Comparison of ENCODE assay signal across 8 cellular contexts in the genomic region with DNA sequence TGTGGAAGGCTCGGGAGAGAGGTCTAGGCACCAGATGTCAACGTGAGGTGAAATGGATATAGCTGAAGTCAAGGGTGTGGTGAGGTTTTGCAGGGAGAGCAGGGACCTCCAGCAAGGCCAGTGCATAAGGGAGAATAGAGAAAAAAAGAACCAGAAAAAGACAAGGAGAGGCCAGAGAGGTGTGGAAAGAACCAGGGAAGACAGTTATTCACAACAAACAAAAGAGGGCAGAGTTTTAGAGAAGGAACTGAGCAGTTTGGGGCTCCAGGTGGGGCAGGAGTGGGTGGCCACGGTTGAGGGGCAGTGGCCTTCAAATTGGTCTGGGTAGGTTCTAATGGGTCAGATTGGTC. TPM values are rescaled to one million over a fixed set of nuclear protein-coding genes. Genes with fewer than 3 reads are reported as not detected.
DNase-seq lines count a peak whose midpoint lies in the region; ATAC-seq, FAIRE-seq and TF ChIP-seq lines count a peak whose summit lies in the region.

No MANE protein-coding gene starts in this region.

- H3K23ac ChIP-seq in H1 (ENCODE audit: insufficient read length), result no peak overlapping the region

- no peaks in the 10 kb centered on the region for H3K79me1 ChIP-seq in H1 (ENCODE audit: low read depth, low read length)

- H3F3A ChIP-seq in OCI-LY1 (ENCODE audit: insufficient read depth, low read length), result no peaks in the 10 kb centered on the region

- peak overlapping the region; percentile 92 for H2AK5ac ChIP-seq in H1 (ENCODE audit: low read depth, low read length)

- H3K4me2 ChIP-seq in OCI-LY1 (ENCODE audit: low read length), result peak overlapping the region; percentile 75
- peak overlapping the region; percentile 79 to 88 for H3K4me2 ChIP-seq in H1 (ENCODE audit: insufficient read depth in 1 of 2, low read depth in 2 of 2, low read length in 2 of 2)
- peak overlapping the region; percentile 98 for H3K4me2 ChIP-seq in osteoblast (ENCODE audit: insufficient read depth, low read length)

- no peaks in the 10 kb centered on the region for H3K27me3 Mint-ChIP-seq in Caco-2 (ENCODE audit: insufficient read depth, unreplicated experiment)

- H2BK5ac ChIP-seq in H1 (ENCODE audit: low read depth, low read length), result peak overlapping the region; percentile 96

- peaks cover 25% of the 10 kb centered on the region for H3K36me3 Mint-ChIP-seq in Caco-2 (ENCODE audit: insufficient read depth, unreplicated experiment)

- peak overlapping the region; percentile 93 for H3K4ac ChIP-seq in H1 (replicated peaks; ENCODE audit: insufficient read length, low read depth, low read length)

- intact Hi-C loops in Caco-2 (cut with micrococcal nuclease; ENCODE audit: unreplicated experiment), result loop anchor here (1.0 to 2.0 kb wide), 3 partner anchors 8 to 45 kb away; a partner anchor contains a TSS

- no peak for DNase-seq in Caco-2
- no peak for DNase-seq in H1 (ENCODE audit: low read depth in 1 of 2, low spot score in 2 of 2)
- no peak for DNase-seq in osteoblast (ENCODE audit: insufficient read length, low spot score, missing footprints)
- no peak for DNase-seq in ecto neural progenitor cell (ENCODE audit: low spot score)
- DNase-seq in nucleus accumbens (lab: John Stamatoyannopoulos, UW), result no peak
- DNase-seq in GM19239 (ENCODE audit: insufficient read length, low spot score), result no peak

- H3K4me1 ChIP-seq in Caco-2, result peaks cover 11% of the 10 kb centered on the region
- peaks cover 18% of the 10 kb centered on the region for H3K4me1 ChIP-seq in OCI-LY1 (ENCODE audit: insufficient read depth, low read length, severe bottlenecking)
- H3K4me1 ChIP-seq in H1 (replicated peaks in 1 of 4; ENCODE audit: control insufficient read depth in 3 of 4, insufficient read depth in 4 of 4, low read length in 3 of 4), result peaks cover 8 to 26% (median 16%) of the 10 kb centered on the region in 4 experiments
- H3K4me1 ChIP-seq in osteoblast (ENCODE audit: insufficient read depth, low read length), result peaks cover 27% of the 10 kb centered on the region

- peak overlapping the region; percentile 94 for H4K91ac ChIP-seq in H1 (replicated peaks; ENCODE audit: insufficient read length, low read length)

- peak overlapping the region; percentile 79 for H3K27ac Mint-ChIP-seq in Caco-2 (ENCODE audit: unreplicated experiment)

- H3K4me3 Mint-ChIP-seq in Caco-2 (ENCODE audit: unreplicated experiment), result peak overlapping the region; percentile 76

- FAIRE-seq in H1 (lab: Jason Lieb, UNC) (no peak), GM19239 (lab: Jason Lieb, UNC) (no peak)

- peak overlapping the region; percentile 99 for H2BK15ac ChIP-seq in H1 (ENCODE audit: low read length)

- H3K27me3 ChIP-seq in Caco-2 (replicated peaks; ENCODE audit: control insufficient read depth, insufficient read depth, low read length), result no peaks in the 10 kb centered on the region
- H3K27me3 ChIP-seq in OCI-LY1 (ENCODE audit: insufficient read depth, low read length), result no peaks in the 10 kb centered on the region
- no peaks in the 10 kb centered on the region for H3K27me3 ChIP-seq in H1 (replicated peaks in 1 of 4; ENCODE audit: control insufficient read depth in 3 of 4, extremely low read depth in 1 of 4, insufficient read depth in 3 of 4, low read length in 3 of 4)
- no peaks in the 10 kb centered on the region for H3K27me3 ChIP-seq in osteoblast (ENCODE audit: insufficient read depth, low read length)

- no peak overlapping the region for H3K27ac ChIP-seq in OCI-LY1 (ENCODE audit: low read depth, low read length, poor library complexity, severe bottlenecking)
- peak overlapping the region; percentile 99 for H3K27ac ChIP-seq in H1 (ENCODE audit: low read depth, low read length)
- peak overlapping the region; percentile 100 for H3K27ac ChIP-seq in osteoblast (ENCODE audit: low read depth, low read length)

- H4K8ac ChIP-seq in H1 (ENCODE audit: extremely low read depth, insufficient read depth, low read length), result peak overlapping the region; percentile 90

- H3K9ac ChIP-seq in OCI-LY1 (ENCODE audit: low read length), result peak overlapping the region; percentile 64; the same call in 1 of the 2 replicates
- H3K9ac ChIP-seq in H1 (replicated peaks in 1 of 4; ENCODE audit: extremely low read depth in 1 of 4, low read depth in 3 of 4, low read length in 3 of 4), result peak overlapping the region in 2 of 4 experiments; percentile 96; a peak in 5 of 7 replicates

- ATAC-seq in HG03442 (IDR thresholded peaks at IDR 0.05; ENCODE audit: unreplicated experiment), result no peak

- TF ChIP-seq POLR2A in H1 (IDR thresholded peaks at IDR 0.05; ENCODE audit: control extremely low read depth in 1 of 2, low read depth in 2 of 2, low read length in 2 of 2), result no peak

- no peak for TF ChIP-seq CTCF in Caco-2 (IDR thresholded peaks at IDR 0.05; ENCODE audit: insufficient read depth in 1 of 2, low read depth in 1 of 2, low read length in 1 of 2, severe bottlenecking in 1 of 2, unreplicated experiment in 1 of 2)
- peak; percentile 24; the same call in 1 of the 2 replicates for TF ChIP-seq CTCF in OCI-LY1 (IDR thresholded peaks at IDR 0.05; ENCODE audit: low read length)
- TF ChIP-seq CTCF in H1 (IDR thresholded peaks at IDR 0.05; ENCODE audit: control extremely low read depth in 1 of 3, insufficient read depth in 1 of 3, low read depth in 1 of 3, low read length in 3 of 3), result no peak
- TF ChIP-seq CTCF in osteoblast (IDR thresholded peaks at IDR 0.05; ENCODE audit: extremely low read depth, low read depth, low read length), result no peak

- WGBS in H1 (ENCODE audit: extremely low coverage in 1 of 2, insufficient coverage in 1 of 2, insufficient read length in 1 of 2, insufficient replicate concordance in 2 of 2, low coverage in 1 of 2, low lambda C conversion rate in 2 of 2, missing lambda C conversion rate in 1 of 2), 2 experiments, result 46% methylated on average over 3 of the region's 3 CpGs; no CpG with 5 or more reads in 1 of the 2 experiments

- BruUV-seq in Caco-2 (replicated peaks; lab: Mats Ljungman, UMichigan), result no TSS peak

- peak overlapping the region; percentile 93 for H2BK12ac ChIP-seq in H1 (ENCODE audit: low read depth, low read length)

- CTCF ChIA-PET in Caco-2 (lab: Charles Lee), result interaction anchor here (0.6 to 3.3 kb wide), 19 partner anchors 8 to 1865 kb away, joined by 3 to 32 read pairs (median 5); a partner anchor contains a TSS
- CTCF ChIA-PET in H1 (lab: Charles Lee; ENCODE audit: partially characterized antibody), result interaction anchor here (0.5 to 7.3 kb wide), 27 partner anchors 10 to 206 kb away, joined by 3 to 142 read pairs (median 4); a partner anchor contains a TSS

- POLR2A ChIA-PET in Caco-2 (lab: Charles Lee) (interaction anchor here (0.6 to 3.6 kb wide), 7 partner anchors 8 to 146 kb away, joined by 3 to 32 read pairs (median 9); a partner anchor contains a TSS), H1 (lab: Charles Lee; ENCODE audit: partially characterized antibody) (interaction anchor here (0.7 to 5.0 kb wide), 19 partner anchors 8 to 223 kb away, joined by 3 to 47 read pairs (median 5); a partner anchor contains a TSS)

- peak overlapping the region; percentile 76 for H2BK20ac ChIP-seq in H1 (ENCODE audit: low read length)

- peaks cover 12% of the 10 kb centered on the region for H3K4me1 Mint-ChIP-seq in Caco-2 (ENCODE audit: low read depth, unreplicated experiment)

- H2BK120ac ChIP-seq in H1 (replicated peaks; ENCODE audit: low read depth, low read length), result peak overlapping the region; percentile 8

- peak overlapping the region; percentile 93 for H3K56ac ChIP-seq in H1 (replicated peaks; ENCODE audit: insufficient read length, low read depth, low read length)

- H3K9me3 ChIP-seq in Caco-2, result no peaks in the 10 kb centered on the region
- no peaks in the 10 kb centered on the region for H3K9me3 ChIP-seq in OCI-LY1 (ENCODE audit: low read length)
- H3K9me3 ChIP-seq in H1 (ENCODE audit: insufficient read depth in 2 of 2, low read depth in 1 of 2, low read length in 1 of 2), result no peaks in the 10 kb centered on the region
- no peaks in the 10 kb centered on the region for H3K9me3 ChIP-seq in osteoblast (ENCODE audit: low read depth, low read length)

- no peak for TF ChIP-seq EP300 in H1 (IDR thresholded peaks at IDR 0.05; ENCODE audit: borderline replicate concordance in 1 of 2, low read depth in 2 of 2, low read length in 2 of 2)

- H2AFZ ChIP-seq in OCI-LY1 (ENCODE audit: low read length) (no peak overlapping the region), H1 (ENCODE audit: low read length) (no peak overlapping the region), osteoblast (ENCODE audit: low read length) (peak overlapping the region; percentile 72)

- TF ChIP-seq RAD21 in H1 (IDR thresholded peaks at IDR 0.05 in 1 of 2, conservative IDR thresholded peaks at IDR 0.05 in 1 of 2; ENCODE audit: low read depth in 2 of 2, low read length in 2 of 2), result no peak

- H3K4me3 ChIP-seq in Caco-2 (ENCODE audit: low read depth, low read length) (peak overlapping the region; percentile 79), OCI-LY1 (ENCODE audit: low read depth, low read length, poor library complexity, severe bottlenecking) (peak overlapping the region; percentile 72), H1 (ENCODE audit: extremely low read depth in 1 of 4, insufficient read depth in 2 of 4, low read depth in 3 of 4, low read length in 4 of 4) (peak overlapping the region; percentile 52 to 70 (median 62)), osteoblast (ENCODE audit: insufficient read depth, low read length) (peak overlapping the region; percentile 85)

- H3K9me2 ChIP-seq in OCI-LY1 (ENCODE audit: low read depth, low read length), result no peaks in the 10 kb centered on the region

- no peaks in the 10 kb centered on the region for H4K20me1 ChIP-seq in OCI-LY1 (ENCODE audit: insufficient read depth, low read length)
- no peaks in the 10 kb centered on the region for H4K20me1 ChIP-seq in H1 (replicated peaks in 1 of 2; ENCODE audit: control insufficient read depth in 1 of 2, insufficient read depth in 2 of 2, low read length in 2 of 2)
- H4K20me1 ChIP-seq in osteoblast (ENCODE audit: insufficient read depth, low read length), result no peaks in the 10 kb centered on the region

- H3K36me3 ChIP-seq in Caco-2 (ENCODE audit: control insufficient read depth, insufficient read depth, low read length) (no peaks in the 10 kb centered on the region), OCI-LY1 (ENCODE audit: insufficient read depth, low read length) (no peaks in the 10 kb centered on the region; the same call in 1 of the 2 replicates), H1 (ENCODE audit: control insufficient read depth in 2 of 4, insufficient read depth in 4 of 4, low read length in 3 of 4) (no peaks in the 10 kb centered on the region), osteoblast (ENCODE audit: insufficient read depth, low read length) (no peaks in the 10 kb centered on the region)

- peaks cover 4% of the 10 kb centered on the region for H3K23me2 ChIP-seq in H1 (ENCODE audit: low read depth, low read length)

- H3K9me3 Mint-ChIP-seq in Caco-2 (ENCODE audit: unreplicated experiment), result no peaks in the 10 kb centered on the region

- H4K5ac ChIP-seq in H1 (ENCODE audit: insufficient read length, low read depth, low read length), result peak overlapping the region; percentile 84

- peak overlapping the region; percentile 100 for H3K18ac ChIP-seq in H1 (ENCODE audit: extremely low read depth, low read length)

- H3K14ac ChIP-seq in H1 (ENCODE audit: insufficient read length), result no peak overlapping the region

- H3K79me2 ChIP-seq in OCI-LY1 (ENCODE audit: insufficient read depth, low read length), result no peaks in the 10 kb centered on the region
- no peaks in the 10 kb centered on the region for H3K79me2 ChIP-seq in H1 (ENCODE audit: control insufficient read depth in 1 of 2, insufficient read depth in 2 of 2, low read length in 2 of 2)
- H3K79me2 ChIP-seq in osteoblast (ENCODE audit: insufficient read depth, low read length), result no peaks in the 10 kb centered on the region

RNA-seq across cellular contexts. Expression of a gene that starts 11.6 kb away (rescaled TPM):
- total RNA-seq in Caco-2 (2022) (35.8 and 37.2 TPM in 2 replicates), osteoblast (19.7 and 45.2 TPM in 2 replicates)
- 126 and 135 TPM in 2 replicates for total RNA-seq in H1 (2021; fragmentation: NEBNext Ultra II Directional; extraction: Animal tissue kit (Norgen Biotek cat#: 25700))
- polyA plus RNA-seq in H1 (2011; rRNA removed), result 135 and 168 TPM in 2 replicates
- 159 TPM for polyA plus RNA-seq in H1 (2011; cell fraction: cytosol; rRNA removed)
- polyA plus RNA-seq in H1 (2011; cell fraction: nucleus; rRNA removed), result 86.7 TPM
- 137 to 177 TPM (median 167 TPM) in 4 replicates for polyA plus RNA-seq in H1 (2012, experiment 1 of 2)
- polyA plus RNA-seq in H1 (2012, experiment 2 of 2), result 169 TPM
- polyA plus RNA-seq in H1 (2013, experiment 1 of 2), result 90.2 TPM
- polyA plus RNA-seq in H1 (2013, experiment 2 of 2), result 97.3 TPM
- 98.2 and 115 TPM in 2 replicates for polyA minus RNA-seq in H1 (2011; rRNA and poly(A)+ RNA removed)
- polyA minus RNA-seq in H1 (2011; cell fraction: cytosol; rRNA and poly(A)+ RNA removed), result 83.5 TPM
- 27.6 TPM for polyA minus RNA-seq in H1 (2011; cell fraction: nucleus; rRNA and poly(A)+ RNA removed)

RNA-seq across cellular contexts. Expression of a gene that starts 16.7 kb away (rescaled TPM):
- total RNA-seq in Caco-2 (2022) (57.0 and 60.0 TPM in 2 replicates), osteoblast (80.7 and 83.2 TPM in 2 replicates)
- 29.4 and 31.2 TPM in 2 replicates for total RNA-seq in H1 (2021; fragmentation: NEBNext Ultra II Directional; extraction: Animal tissue kit (Norgen Biotek cat#: 25700))
- 27.2 and 29.5 TPM in 2 replicates for polyA plus RNA-seq in H1 (2011; rRNA removed)
- 32.8 TPM for polyA plus RNA-seq in H1 (2011; cell fraction: cytosol; rRNA removed)
- 24.9 TPM for polyA plus RNA-seq in H1 (2011; cell fraction: nucleus; rRNA removed)
- polyA plus RNA-seq in H1 (2012, experiment 1 of 2), result 27.7 to 33.6 TPM (median 29.1 TPM) in 4 replicates
- 22.1 TPM for polyA plus RNA-seq in H1 (2012, experiment 2 of 2)
- 31.5 TPM for polyA plus RNA-seq in H1 (2013, experiment 1 of 2)
- 31.6 TPM for polyA plus RNA-seq in H1 (2013, experiment 2 of 2)
- 13.3 and 15.1 TPM in 2 replicates for polyA minus RNA-seq in H1 (2011; rRNA and poly(A)+ RNA removed)
- polyA minus RNA-seq in H1 (2011; cell fraction: cytosol; rRNA and poly(A)+ RNA removed), result 12.4 TPM
- polyA minus RNA-seq in H1 (2011; cell fraction: nucleus; rRNA and poly(A)+ RNA removed), result 9.6 TPM
